23 cellular contexts compared by ENCODE assay signal in genomic region chr20:32436142-32436861, GRCh38.
DNase-seq lines count a peak whose midpoint lies in the region; ATAC-seq and TF ChIP-seq lines count a peak whose summit lies in the region.
"Had no signal": no experiment of that assay in that cellular context is flagged by ENCODE, and none has a peak within 500 bp of the region (broad histone marks: within the 10 kb centered on the region; RNA-seq: fewer than 3 reads in every experiment).

No MANE protein-coding gene starts in this region.

- no peak overlapping the region for H3K4me2 ChIP-seq in SK-N-SH

- TF ChIP-seq EP300 in SK-N-SH (IDR thresholded peaks at IDR 0.05; ENCODE audit: borderline replicate concordance in 1 of 2, low read depth in 1 of 2, low read length in 1 of 2), result no peak

- no peak overlapping the region for H2AFZ ChIP-seq in SK-N-SH (ENCODE audit: low read depth)

- no peak for ATAC-seq in SK-N-SH treated with all-trans-retinoic acid at 6 μM for 48 hours
- no peak for ATAC-seq in natural killer cell treated with Interleukin-12 subunit alpha and Interleukin-12 subunit beta and Interleukin-15 and Interleukin-18, amount 100 ng/mL, for 72 hours
- no peak for ATAC-seq in natural killer cell
- ATAC-seq: Right ventricle myocardium inferior had no signal

- POLR2A ChIA-PET in SK-N-SH (lab: Yijun Ruan, JAX), result no interaction called here

- no peaks in the 10 kb centered on the region for H3K9me3 Mint-ChIP-seq in natural killer cell treated with Interleukin-12 subunit alpha and Interleukin-12 subunit beta and Interleukin-15 and Interleukin-18, amount 100 ng/mL, for 72 hours
- H3K9me3 Mint-ChIP-seq in natural killer cell, result no peaks in the 10 kb centered on the region
- no peaks in the 10 kb centered on the region for H3K9me3 Mint-ChIP-seq in endothelial cell (ENCODE audit: unreplicated experiment)
- H3K9me3 Mint-ChIP-seq in immature natural killer cell, result no peaks in the 10 kb centered on the region
- H3K9me3 Mint-ChIP-seq: CD4-positive, alpha-beta T cell; H9; IgD-negative memory B cell had no signal

- no peaks in the 10 kb centered on the region for H3K9me3 ChIP-seq in SK-N-SH
- H3K9me3 ChIP-seq: BE2C, Caco-2, MG63 had no signal

- no peaks in the 10 kb centered on the region for H3K27me3 Mint-ChIP-seq in natural killer cell treated with Interleukin-12 subunit alpha and Interleukin-12 subunit beta and Interleukin-15 and Interleukin-18, amount 100 ng/mL, for 72 hours
- H3K27me3 Mint-ChIP-seq in natural killer cell (ENCODE audit: low read depth in 2 of 2) (no peaks in the 10 kb centered on the region), endothelial cell (ENCODE audit: unreplicated experiment) (peaks cover 10% of the 10 kb centered on the region), immature natural killer cell (ENCODE audit: low read depth in 3 of 3) (peaks cover 0 to 6% (median 6%) of the 10 kb centered on the region in 3 donors)
- H3K27me3 Mint-ChIP-seq: CD4-positive, alpha-beta T cell; IgD-negative memory B cell had no signal

- intact Hi-C loops in natural killer cell (cut with micrococcal nuclease), result no loop called here

- WGBS in SK-N-SH (ENCODE audit: low lambda C conversion rate), result 95% methylated on average over 11 of the region's 11 CpGs

- H3K9me2 ChIP-seq in SK-N-SH, result no peaks in the 10 kb centered on the region

- peaks cover 71 to 92% of the 10 kb centered on the region in 2 experiments for H3K36me3 ChIP-seq in SK-N-SH (replicated peaks in 1 of 2; ENCODE audit: control insufficient read depth in 1 of 2, insufficient read depth in 2 of 2, low read length in 1 of 2)

- peaks cover 27 to 29% of the 10 kb centered on the region in 2 donors for H3K4me1 Mint-ChIP-seq in natural killer cell treated with Interleukin-12 subunit alpha and Interleukin-12 subunit beta and Interleukin-15 and Interleukin-18, amount 100 ng/mL, for 72 hours (ENCODE audit: low read depth in 2 of 2)
- H3K4me1 Mint-ChIP-seq in natural killer cell (peaks cover 25 to 28% of the 10 kb centered on the region in 2 donors), endothelial cell (ENCODE audit: unreplicated experiment) (peaks cover 50% of the 10 kb centered on the region), immature natural killer cell (peaks cover 23 to 31% of the 10 kb centered on the region in 2 donors)

- H3K9ac ChIP-seq in SK-N-SH, result no peak overlapping the region

- peak; percentile 10 for DNase-seq in SK-N-SH
- DNase-seq in natural killer cell treated with Interleukin-12 subunit alpha and Interleukin-12 subunit beta and Interleukin-15 and Interleukin-18, amount 100 ng/mL, for 72 hours (ENCODE audit: low spot score), result peak; percentile 25
- DNase-seq in natural killer cell, result no peak
- DNase-seq in endothelial cell (ENCODE audit: low spot score), result no peak
- DNase-seq in immature natural killer cell, result no peak
- no peak for DNase-seq in activated gamma-delta T cell (lab: John Stamatoyannopoulos, UW)
- no peak for DNase-seq in AG20443 (ENCODE audit: low spot score)
- DNase-seq: BE2C; CD4-positive, alpha-beta T cell; H9; Kasumi-1; MG63; NCI-H1048; NCI-H1436; NCI-H1930; NCI-H345; NCI-H524 treated with DMSO at 0.1 percent for 48 hours had no signal

- H3K4me3 ChIP-seq in SK-N-SH (ENCODE audit: low read depth in 2 of 2, low read length in 1 of 2), result no peak overlapping the region
- H3K4me3 ChIP-seq: MG63 had no signal

- no peaks in the 10 kb centered on the region; a peak in 1 of 4 replicates for H3K4me1 ChIP-seq in SK-N-SH (ENCODE audit: control insufficient read depth in 1 of 2, insufficient read depth in 2 of 2, low read depth in 1 of 2, low read length in 1 of 2)
- H3K4me1 ChIP-seq: Caco-2 had no signal

- H3K36me3 Mint-ChIP-seq in natural killer cell treated with Interleukin-12 subunit alpha and Interleukin-12 subunit beta and Interleukin-15 and Interleukin-18, amount 100 ng/mL, for 72 hours, result peaks cover 18% of the 10 kb centered on the region
- H3K36me3 Mint-ChIP-seq in natural killer cell, result peaks cover 17% of the 10 kb centered on the region
- H3K36me3 Mint-ChIP-seq in endothelial cell (ENCODE audit: low read depth, unreplicated experiment), result peaks cover 48% of the 10 kb centered on the region
- peaks cover 16 to 53% (median 24%) of the 10 kb centered on the region in 3 donors for H3K36me3 Mint-ChIP-seq in immature natural killer cell

- CTCF ChIA-PET in SK-N-SH (lab: Yijun Ruan, JAX), result interaction anchor here (0.7 to 1.5 kb wide), 5 partner anchors 10 to 49 kb away, joined by 3 read pairs; no protein-coding TSS in a partner anchor

- H3K27ac Mint-ChIP-seq in natural killer cell treated with Interleukin-12 subunit alpha and Interleukin-12 subunit beta and Interleukin-15 and Interleukin-18, amount 100 ng/mL, for 72 hours, result no peak overlapping the region
- no peak overlapping the region for H3K27ac Mint-ChIP-seq in natural killer cell
- H3K27ac Mint-ChIP-seq in endothelial cell (ENCODE audit: unreplicated experiment), result peak overlapping the region; percentile 42
- H3K27ac Mint-ChIP-seq in immature natural killer cell, result no peak overlapping the region
- H3K27ac Mint-ChIP-seq: H9 had no signal

- H3K79me2 ChIP-seq in SK-N-SH (ENCODE audit: insufficient read depth), result peaks cover 19% of the 10 kb centered on the region

- H3K27me3 ChIP-seq in SK-N-SH (ENCODE audit: insufficient read depth), result no peaks in the 10 kb centered on the region
- H3K27me3 ChIP-seq: BE2C, MG63 had no signal

- no peak for TF ChIP-seq RAD21 in SK-N-SH (IDR thresholded peaks at IDR 0.05; ENCODE audit: low read length)

- no peak overlapping the region; a peak in 1 of 4 replicates for H3K27ac ChIP-seq in SK-N-SH (ENCODE audit: low read depth in 2 of 2, low read length in 1 of 2)
- H3K27ac ChIP-seq: 22Rv1, HL-60 had no signal

- peaks cover 13% of the 10 kb centered on the region for H4K20me1 ChIP-seq in SK-N-SH (ENCODE audit: insufficient read depth)

- H3K4me3 Mint-ChIP-seq in natural killer cell treated with Interleukin-12 subunit alpha and Interleukin-12 subunit beta and Interleukin-15 and Interleukin-18, amount 100 ng/mL, for 72 hours, result no peak overlapping the region
- H3K4me3 Mint-ChIP-seq in natural killer cell (no peak overlapping the region), endothelial cell (ENCODE audit: unreplicated experiment) (peak overlapping the region; percentile 51), immature natural killer cell (no peak overlapping the region)
- H3K4me3 Mint-ChIP-seq: CD4-positive, alpha-beta T cell; H9; IgD-negative memory B cell had no signal

- TF ChIP-seq CTCF in SK-N-SH (IDR thresholded peaks at IDR 0.05) (no peak), natural killer cell (IDR thresholded peaks at IDR 0.05) (no peak), endothelial cell (IDR thresholded peaks at IDR 0.05; ENCODE audit: unreplicated experiment) (no peak)

- peaks cover 17% of the 10 kb centered on the region for H3F3A ChIP-seq in SK-N-SH (replicated peaks; ENCODE audit: insufficient read depth)

TF ChIP-seq in SK-N-SH, 30 proteins besides CTCF, POLR2A, EP300 and RAD21 (continues in another document):
- TF ChIP-seq GATA2 (CRISPR knock-in tag; IDR thresholded peaks at IDR 0.05), result no peak
- TF ChIP-seq RCOR1 (IDR thresholded peaks at IDR 0.05; ENCODE audit: low read length), result no peak
- TF ChIP-seq RFX5 (IDR thresholded peaks at IDR 0.05; ENCODE audit: low read length), result no peak
- no peak for TF ChIP-seq POLR2AphosphoS5 (IDR thresholded peaks at IDR 0.05; ENCODE audit: low read depth, low read length)
- TF ChIP-seq TCF12 (IDR thresholded peaks at IDR 0.05), result no peak
- TF ChIP-seq JUND (IDR thresholded peaks at IDR 0.05), result no peak
- TF ChIP-seq CHD2 (IDR thresholded peaks at IDR 0.05; ENCODE audit: low read length, partially characterized antibody), result no peak
- TF ChIP-seq USF1 (IDR thresholded peaks at IDR 0.05; ENCODE audit: borderline replicate concordance, low read depth), result no peak

TF ChIP-seq in SK-N-SH treated with all-trans-retinoic acid at 6 μM for 48 hours, 23 proteins besides CTCF, POLR2A, EP300 and RAD21:
- TF ChIP-seq ZFP3 (CRISPR knock-in tag; IDR thresholded peaks at IDR 0.05) (no peak), ESRRG (CRISPR knock-in tag; IDR thresholded peaks at IDR 0.05) (no peak), PATZ1 (CRISPR knock-in tag; IDR thresholded peaks at IDR 0.05; ENCODE audit: borderline replicate concordance) (no peak), ZNF8 (CRISPR knock-in tag; IDR thresholded peaks at IDR 0.05) (no peak), ISL1 (CRISPR knock-in tag; IDR thresholded peaks at IDR 0.05) (no peak), ARNTL (CRISPR knock-in tag; IDR thresholded peaks at IDR 0.05; ENCODE audit: borderline replicate concordance, low read depth) (no peak), ZC3H10 (CRISPR knock-in tag; IDR thresholded peaks at IDR 0.05) (no peak), CSDC2 (CRISPR knock-in tag; IDR thresholded peaks at IDR 0.05) (no peak)

Comparison
In these comparisons a context has a peak if more than half of its experiments do, and no peak if none do; other contexts are left out.
1. DNase-seq: peak in SK-N-SH (single experiment) and natural killer cell treated with Interleukin-12 subunit alpha and Interleukin-12 subunit beta and Interleukin-15 and Interleukin-18, amount 100 ng/mL, for 72 hours (single experiment); none in natural killer cell (single experiment), endothelial cell (single experiment), immature natural killer cell (0 of 3), activated gamma-delta T cell (single experiment) and AG20443 (single experiment).